ENCODE assay signal across 8 cellular contexts in the genomic region with DNA sequence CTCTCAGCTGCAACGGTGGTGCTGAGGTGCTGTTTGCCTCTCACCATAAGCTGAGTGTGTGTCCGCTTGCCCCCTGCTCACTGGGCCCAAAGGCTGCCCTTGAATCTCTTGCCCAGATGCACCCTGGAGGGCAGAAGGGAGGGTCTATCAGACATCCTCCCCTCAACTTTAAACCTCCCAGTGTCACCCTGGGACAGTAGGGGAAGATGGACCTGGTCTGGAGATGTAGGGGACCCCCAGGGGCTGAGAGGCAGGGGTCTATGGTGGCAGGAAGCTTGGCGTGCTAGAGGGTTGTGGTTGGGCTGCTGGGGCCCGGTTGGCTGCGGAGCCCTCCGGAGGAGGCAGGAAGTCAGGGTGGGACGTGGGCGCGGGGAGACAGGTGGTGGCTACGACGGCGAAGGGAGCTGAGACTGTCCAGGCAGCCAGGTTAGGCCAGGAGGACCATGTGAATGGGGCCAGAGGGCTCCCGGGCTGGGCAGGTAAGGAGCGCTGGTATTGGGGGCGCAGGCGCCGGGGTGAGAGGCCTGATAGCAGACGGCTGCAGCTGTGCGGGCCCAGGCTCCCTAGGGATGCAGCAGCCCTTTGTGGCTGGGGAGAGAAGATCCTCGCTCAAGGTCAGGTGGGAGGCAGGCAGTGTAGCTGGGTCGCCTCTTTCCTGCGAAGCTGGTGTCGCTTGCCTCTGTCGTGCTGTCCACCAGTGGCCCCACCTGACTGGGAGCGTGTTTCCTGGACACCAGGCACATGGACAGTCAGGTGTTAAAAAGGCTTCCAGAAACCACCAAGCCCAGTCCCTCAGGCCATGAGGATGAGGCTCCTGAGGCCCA. TPM values are rescaled to one million over a fixed set of nuclear protein-coding genes. Genes with fewer than 3 reads are reported as not detected.
A peak's percentile ranks its signal among the peaks of the same experiment; 100 is the strongest.
DNase-seq lines count a peak whose midpoint lies in the region; ATAC-seq and TF ChIP-seq lines count a peak whose summit lies in the region.

A gene (plus strand): TSS at position 373 of the 824 bp plus-strand sequence. CDS start 23,065 bp downstream, outside the sequence.

- peak within 1 kb of the TSS; percentile 56 for H3K4me3 ChIP-seq in GM12875 (ENCODE audit: low read depth, low read length)

- peak within 1 kb of the TSS in 2 of 5 experiments; percentile 25 to 49 for H3K4me3 Mint-ChIP-seq in brain

- no peaks in the 10 kb centered on the region for H3K36me3 Mint-ChIP-seq in brain

- H3K4me1 Mint-ChIP-seq in brain = peaks cover 21% of the 10 kb centered on the region

- no peak for ATAC-seq in GM18873 (IDR thresholded peaks at IDR 0.05; ENCODE audit: low FRiP score, unreplicated experiment)
- ATAC-seq in HG02610 (IDR thresholded peaks at IDR 0.05; ENCODE audit: unreplicated experiment) = no peak

- peak; percentile 49 to 70 for DNase-seq in stimulated activated CD4-positive, alpha-beta T cell treated with anti-CD3 and anti-CD28 coated beads, Interleukin-12 subunit alpha, Interleukin-12 subunit beta, amount 100 ng/mL, for 24 hours (ENCODE audit: low read depth in 2 of 2)
- no peak for DNase-seq in H4 (ENCODE audit: low spot score)
- DNase-seq in ACHN = no peak

- peak within 1 kb of the TSS in 3 of 5 experiments; percentile 56 to 84 (median 81) for H3K27ac Mint-ChIP-seq in brain

- in situ Hi-C loops in ACHN (cut with HindIII; ENCODE audit: low pct_ligation_motif_present, low pct_unique_long_range_greater_than_20kb, low sequenced_read_pairs) = no loop called here

- H3K27me3 Mint-ChIP-seq in brain = peaks cover 17% of the 10 kb centered on the region

- TF ChIP-seq CTCF in GM12875 (IDR thresholded peaks at IDR 0.05; ENCODE audit: borderline replicate concordance, insufficient read depth, low read depth, low read length) = no peak
- no peak for TF ChIP-seq CTCF in brain (conservative IDR thresholded peaks at IDR 0.05)

- intact Hi-C loops in T-helper 2 cell treated with Interferon-gamma antibody and Interleukin-4, amounts not matched to agents 100 ng/mL and 5 ng/mL, for 36 hours (cut with micrococcal nuclease) = loop anchor here (1.0 to 10.0 kb wide), 5 partner anchors 22 to 316 kb away; a partner anchor contains a TSS

- H3K9me3 Mint-ChIP-seq in brain = peaks cover 0 to 3% (median 0%) of the 10 kb centered on the region in 5 experiments

RNA-seq across cellular contexts. Expression of the gene that starts here (rescaled TPM):
- total RNA-seq in T-helper 2 cell treated with Interferon-gamma antibody and Interleukin-4, amounts not matched to agents 100 ng/mL and 5 ng/mL, for 36 hours = 413 and 422 TPM in 2 replicates
- polyA plus RNA-seq in brain (ENCODE audit: insufficient read depth, low read depth, low replicate concordance) = 2.0 TPM
- total RNA-seq in H4 (2014; rRNA removed; shearing (Covaris generic)) = not detected in 2 replicates

Comparison
In these comparisons a context has a peak if more than half of its experiments do, and no peak if none do; other contexts are left out.
1. RNA of the gene that starts here (total RNA-seq): 413 to 422 TPM in T-helper 2 cell treated with Interferon-gamma antibody and Interleukin-4, amounts not matched to agents 100 ng/mL and 5 ng/mL, for 36 hours; not detected in H4; every median in the first group is over 100 times any median in the second.
2. DNase-seq: peak in stimulated activated CD4-positive, alpha-beta T cell treated with anti-CD3 and anti-CD28 coated beads, Interleukin-12 subunit alpha, Interleukin-12 subunit beta, amount 100 ng/mL, for 24 hours (2 of 2); none in H4 (single experiment) and ACHN (single experiment).